In the genomic region with DNA sequence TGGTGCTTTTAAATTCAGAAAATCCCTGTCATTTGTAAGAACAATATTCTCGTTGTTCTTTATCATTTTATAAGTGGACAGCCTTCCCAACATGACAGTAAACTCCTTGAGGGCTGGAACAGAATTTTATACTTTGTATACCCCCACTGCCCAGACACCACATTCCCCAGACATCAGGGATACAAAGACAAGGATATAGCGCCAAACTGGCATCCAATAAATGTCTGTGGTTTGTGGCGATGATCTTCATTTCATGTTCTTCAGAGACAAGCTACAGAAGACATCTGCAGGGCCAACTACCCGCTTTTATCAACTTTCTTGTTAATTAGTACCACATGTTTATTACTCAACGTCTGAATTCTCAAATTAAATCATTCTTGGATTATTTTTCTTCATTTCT, we compare ENCODE assay signal across 16 cellular contexts.
A peak's percentile ranks its signal among the peaks of the same experiment; 100 is the strongest.
DNase-seq lines count a peak whose midpoint lies in the region; ATAC-seq and TF ChIP-seq lines count a peak whose summit lies in the region.
"Had no signal": no experiment of that assay in that cellular context is flagged by ENCODE, and none has a peak within 500 bp of the region (broad histone marks: within the 10 kb centered on the region; RNA-seq: fewer than 3 reads in every experiment).

No MANE protein-coding gene starts in this region.

- CTCF ChIA-PET in Caco-2 (lab: Charles Lee), result no interaction called here

- H3K36me3 Mint-ChIP-seq in Caco-2 (ENCODE audit: insufficient read depth, unreplicated experiment), result peaks cover 41% of the 10 kb centered on the region
- H3K36me3 Mint-ChIP-seq in activated T-cell treated with anti-CD3 and anti-CD28 coated beads, Interleukin-2, amount 50 U/mL, for 4 hours (ENCODE audit: insufficient read depth), result peaks cover 30% of the 10 kb centered on the region
- H3K36me3 Mint-ChIP-seq in T-helper 2 cell treated with Interferon-gamma antibody and Interleukin-4, amounts not matched to agents 5 μg/mL and 100 μg/mL, for 36 hours (ENCODE audit: low read depth), result peaks cover 2% of the 10 kb centered on the region

- H3K27ac ChIP-seq in rectal smooth muscle tissue (ENCODE audit: low read depth, low read length) (peak overlapping the region; percentile 38), breast epithelium (no peak overlapping the region)
- H3K27ac ChIP-seq: neural progenitor cell had no signal

- peak overlapping the region; percentile 67 for H3K27ac Mint-ChIP-seq in Caco-2 (ENCODE audit: unreplicated experiment)
- H3K27ac Mint-ChIP-seq in T-helper 2 cell treated with Interferon-gamma antibody and Interleukin-4, amounts not matched to agents 5 μg/mL and 100 μg/mL, for 36 hours, result no peak overlapping the region
- H3K27ac Mint-ChIP-seq: activated naive CD8-positive, alpha-beta T cell treated with anti-CD3 and anti-CD28 coated beads for 36 hours; neural progenitor cell had no signal

- no peak overlapping the region for H3K4me3 ChIP-seq in Caco-2 (ENCODE audit: low read depth, low read length)
- H3K4me3 ChIP-seq in foreskin fibroblast (ENCODE audit: low read depth in 1 of 2, low read length in 2 of 2), result no peak overlapping the region
- no peak overlapping the region for H3K4me3 ChIP-seq in rectal smooth muscle tissue (ENCODE audit: low read length)
- no peak overlapping the region for H3K4me3 ChIP-seq in breast epithelium
- H3K4me3 ChIP-seq: neural progenitor cell had no signal

- H3K9me3 Mint-ChIP-seq in Caco-2 (ENCODE audit: unreplicated experiment), result peaks cover 26% of the 10 kb centered on the region
- peaks cover 4% of the 10 kb centered on the region for H3K9me3 Mint-ChIP-seq in activated T-cell treated with anti-CD3 and anti-CD28 coated beads, Interleukin-2, amount 50 U/mL, for 4 hours
- H3K9me3 Mint-ChIP-seq in T-helper 2 cell treated with Interferon-gamma antibody and Interleukin-4, amounts not matched to agents 5 μg/mL and 100 μg/mL, for 36 hours, result peaks cover 16% of the 10 kb centered on the region

- no peak overlapping the region for H3K9ac ChIP-seq in rectal smooth muscle tissue (ENCODE audit: low read length)
- H3K9ac ChIP-seq: neural progenitor cell had no signal

- no peaks in the 10 kb centered on the region for H3K27me3 Mint-ChIP-seq in Caco-2 (ENCODE audit: insufficient read depth, unreplicated experiment)
- no peaks in the 10 kb centered on the region for H3K27me3 Mint-ChIP-seq in activated T-cell treated with anti-CD3 and anti-CD28 coated beads, Interleukin-2, amount 50 U/mL, for 4 hours (ENCODE audit: low read depth)
- no peaks in the 10 kb centered on the region for H3K27me3 Mint-ChIP-seq in T-helper 2 cell treated with Interferon-gamma antibody and Interleukin-4, amounts not matched to agents 5 μg/mL and 100 μg/mL, for 36 hours (ENCODE audit: low read depth)
- H3K27me3 Mint-ChIP-seq: activated naive CD8-positive, alpha-beta T cell treated with anti-CD3 and anti-CD28 coated beads for 36 hours had no signal

- peaks cover 17% of the 10 kb centered on the region for H3K4me1 Mint-ChIP-seq in Caco-2 (ENCODE audit: low read depth, unreplicated experiment)
- H3K4me1 Mint-ChIP-seq in activated T-cell treated with anti-CD3 and anti-CD28 coated beads, Interleukin-2, amount 50 U/mL, for 4 hours (ENCODE audit: low read depth), result no peaks in the 10 kb centered on the region
- no peaks in the 10 kb centered on the region for H3K4me1 Mint-ChIP-seq in T-helper 2 cell treated with Interferon-gamma antibody and Interleukin-4, amounts not matched to agents 5 μg/mL and 100 μg/mL, for 36 hours (ENCODE audit: low read depth)
- H3K4me1 Mint-ChIP-seq: activated naive CD8-positive, alpha-beta T cell treated with anti-CD3 and anti-CD28 coated beads for 36 hours had no signal

- intact Hi-C loops in Caco-2 (cut with micrococcal nuclease; ENCODE audit: unreplicated experiment) (loop anchor here (1.0 to 5.0 kb wide), 3 partner anchors 162 to 793 kb away; no protein-coding TSS in a partner anchor), breast epithelium (cut with DNase I; ENCODE audit: low total_unique reads) (loop anchor here (5.0 kb wide), 1 partner anchor 585 kb away; no protein-coding TSS in a partner anchor)

- no peak for DNase-seq in Caco-2
- DNase-seq in RPMI7951 (ENCODE audit: low read depth), result peak; percentile 82
- DNase-seq in foreskin fibroblast, result peak; percentile 26 to 63
- no peak for DNase-seq in activated T-cell treated with anti-CD3 and anti-CD28 coated beads, Interleukin-2, amount 50 U/mL, for 4 hours
- no peak for DNase-seq in T-helper 2 cell treated with Interferon-gamma antibody and Interleukin-4, amounts not matched to agents 5 μg/mL and 100 μg/mL, for 36 hours (ENCODE audit: low spot score)
- DNase-seq in breast epithelium (ENCODE audit: low spot score in 2 of 2), result no peak
- DNase-seq: activated naive CD8-positive, alpha-beta T cell treated with anti-CD3 and anti-CD28 coated beads for 36 hours; cortex of kidney; H9; NCI-H2029; NCI-H345; stimulated activated CD4-positive, alpha-beta T cell treated with anti-CD3 and anti-CD28 coated beads, Interleukin-12 subunit alpha, Interleukin-12 subunit beta, amount 100 ng/mL, for 4 hours; trophoblast cell had no signal

- H3K4me3 Mint-ChIP-seq in Caco-2 (ENCODE audit: unreplicated experiment), result peak overlapping the region; percentile 40
- no peak overlapping the region for H3K4me3 Mint-ChIP-seq in activated T-cell treated with anti-CD3 and anti-CD28 coated beads, Interleukin-2, amount 50 U/mL, for 4 hours
- no peak overlapping the region for H3K4me3 Mint-ChIP-seq in T-helper 2 cell treated with Interferon-gamma antibody and Interleukin-4, amounts not matched to agents 5 μg/mL and 100 μg/mL, for 36 hours
- H3K4me3 Mint-ChIP-seq: activated naive CD8-positive, alpha-beta T cell treated with anti-CD3 and anti-CD28 coated beads for 36 hours; H9; neural progenitor cell had no signal

- POLR2A ChIA-PET in Caco-2 (lab: Charles Lee), result interaction anchor here (1.8 kb wide), 1 partner anchor 60 kb away, joined by 4 read pairs; no protein-coding TSS in a partner anchor

- H3K9me3 ChIP-seq in Caco-2 (peaks cover 24% of the 10 kb centered on the region), breast epithelium (peaks cover 0 to 5% of the 10 kb centered on the region in 2 donors)

- no peak for TF ChIP-seq CTCF in Caco-2 (IDR thresholded peaks at IDR 0.05; ENCODE audit: insufficient read depth in 1 of 2, low read depth in 1 of 2, low read length in 1 of 2, severe bottlenecking in 1 of 2, unreplicated experiment in 1 of 2)
- no peak for TF ChIP-seq CTCF in foreskin fibroblast (IDR thresholded peaks at IDR 0.05; ENCODE audit: low read depth, low read length)
- no peak for TF ChIP-seq CTCF in breast epithelium (IDR thresholded peaks at IDR 0.05)

- H3K27me3 ChIP-seq in Caco-2 (replicated peaks; ENCODE audit: control insufficient read depth, insufficient read depth, low read length) (no peaks in the 10 kb centered on the region), rectal smooth muscle tissue (ENCODE audit: control insufficient read depth, insufficient read depth, low read length) (no peaks in the 10 kb centered on the region), breast epithelium (no peaks in the 10 kb centered on the region)
- H3K27me3 ChIP-seq: neural progenitor cell had no signal

- TF ChIP-seq POLR2A in breast epithelium (IDR thresholded peaks at IDR 0.05), result no peak

- H3K4me1 ChIP-seq in Caco-2 (peaks cover 67% of the 10 kb centered on the region), rectal smooth muscle tissue (ENCODE audit: control insufficient read depth, insufficient read depth, low read length) (peaks cover 12% of the 10 kb centered on the region), breast epithelium (no peaks in the 10 kb centered on the region)

- ATAC-seq in HG03039 (IDR thresholded peaks at IDR 0.05; ENCODE audit: unreplicated experiment), result no peak
- no peak for ATAC-seq in activated T-cell treated with anti-CD3 and anti-CD28 coated beads, Interleukin-2, amount 50 U/mL, for 4 hours

- no peaks in the 10 kb centered on the region for H3K36me3 ChIP-seq in Caco-2 (ENCODE audit: control insufficient read depth, insufficient read depth, low read length)
- H3K36me3 ChIP-seq in rectal smooth muscle tissue (ENCODE audit: control insufficient read depth, insufficient read depth, low read length), result no peaks in the 10 kb centered on the region
- no peaks in the 10 kb centered on the region for H3K36me3 ChIP-seq in breast epithelium
- H3K36me3 ChIP-seq: neural progenitor cell had no signal

- no TSS peak for BruUV-seq in Caco-2 (replicated peaks; lab: Mats Ljungman, UMichigan)

Comparison
In these comparisons a context has a peak if more than half of its experiments do, and no peak if none do; other contexts are left out.
1. DNase-seq: peak in RPMI7951 (single experiment) and foreskin fibroblast (2 of 2); none in Caco-2 (0 of 2), activated T-cell treated with anti-CD3 and anti-CD28 coated beads, Interleukin-2, amount 50 U/mL, for 4 hours (single experiment), T-helper 2 cell treated with Interferon-gamma antibody and Interleukin-4, amounts not matched to agents 5 μg/mL and 100 μg/mL, for 36 hours (single experiment) and breast epithelium (0 of 2).